In genomic region chr12:7019043-7019569, GRCh38 we compare ENCODE assay signal across 8 cellular contexts. TPM values are rescaled to one million over a fixed set of nuclear protein-coding genes. Genes with fewer than 3 reads are reported as not detected.
DNase-seq lines count a peak whose midpoint lies in the region; ATAC-seq and TF ChIP-seq lines count a peak whose summit lies in the region.

No MANE protein-coding gene starts in this region.

- no peak overlapping the region for H3K4me2 ChIP-seq in mesendoderm (ENCODE audit: low read length)

- no peak overlapping the region for H2BK5ac ChIP-seq in mesendoderm (ENCODE audit: low read length)

- H3K27me3 ChIP-seq in HUES6 (ENCODE audit: control insufficient read depth, insufficient read depth, low read length) (no peaks in the 10 kb centered on the region), mesendoderm (ENCODE audit: insufficient read depth, low read length, poor library complexity) (no peaks in the 10 kb centered on the region)

- H4K8ac ChIP-seq in mesendoderm (ENCODE audit: low read depth, low read length) = no peak overlapping the region

- H3K9ac ChIP-seq in HUES6 (ENCODE audit: low read length) = peak overlapping the region; percentile 77
- peak overlapping the region; percentile 42 for H3K9ac ChIP-seq in mesendoderm (ENCODE audit: low read length)

- H4K5ac ChIP-seq in mesendoderm (ENCODE audit: low read length) = no peak overlapping the region

- peaks cover 8% of the 10 kb centered on the region for H3K79me1 ChIP-seq in mesendoderm (ENCODE audit: low read length)

- H2AK5ac ChIP-seq in mesendoderm (ENCODE audit: low read length) = no peak overlapping the region

- no peak overlapping the region for H2BK120ac ChIP-seq in mesendoderm (ENCODE audit: low read depth, low read length)

- CTCF ChIA-PET in AG04449 (lab: Yijun Ruan, JAX) = interaction anchor here (0.6 to 5.6 kb wide), 11 partner anchors 14 to 148 kb away, joined by 3 to 27 read pairs (median 4); partner anchors contain the start of genes C1R and C1RL

- H3K27ac ChIP-seq in HUES6 (ENCODE audit: low read depth, low read length) (no peak overlapping the region), mesendoderm (ENCODE audit: low read depth, low read length) (no peak overlapping the region)

- H3K23ac ChIP-seq in mesendoderm (ENCODE audit: low read length) = no peak overlapping the region

- peaks cover 8% of the 10 kb centered on the region for H3K79me2 ChIP-seq in mesendoderm (ENCODE audit: control insufficient read depth, insufficient read depth, low read length)

- H3K9me3 ChIP-seq in HUES6 (ENCODE audit: control insufficient read depth, insufficient read depth, low read depth, low read length) = no peaks in the 10 kb centered on the region

- DNase-seq in AG04449 (ENCODE audit: low read depth, low spot score) (no peak), astrocyte of the cerebellum (ENCODE audit: low read depth) (no peak), mesendoderm (peak; percentile 16), iPS-NIHi11 (ENCODE audit: low spot score) (no peak), nucleus accumbens (lab: John Stamatoyannopoulos, UW) (no peak), SW 1271 (lab: John Stamatoyannopoulos, UW) (no peak)

- no peak overlapping the region for H2BK15ac ChIP-seq in mesendoderm (replicated peaks; ENCODE audit: low read depth)

- no CpG with 5 or more reads among the region's 6 CpGs for WGBS in mesendoderm (ENCODE audit: extremely low coverage, insufficient coverage, low lambda C conversion rate)

- no peak for ATAC-seq in HG02840 (IDR thresholded peaks at IDR 0.05; ENCODE audit: low FRiP score, unreplicated experiment)

- no peak overlapping the region for H3K4ac ChIP-seq in mesendoderm (ENCODE audit: low read depth, low read length)

- peaks cover 13% of the 10 kb centered on the region for H3K4me1 ChIP-seq in HUES6 (ENCODE audit: control insufficient read depth, insufficient read depth, low read length)
- H3K4me1 ChIP-seq in mesendoderm (ENCODE audit: control insufficient read depth, low read depth, low read length) = peaks cover 7% of the 10 kb centered on the region

- H3K36me3 ChIP-seq in HUES6 (ENCODE audit: control insufficient read depth, insufficient read depth, low read length) = no peaks in the 10 kb centered on the region
- no peaks in the 10 kb centered on the region for H3K36me3 ChIP-seq in mesendoderm (ENCODE audit: control insufficient read depth, insufficient read depth, low read length)

- H3K56ac ChIP-seq in mesendoderm (ENCODE audit: low read length) = peak overlapping the region; percentile 44

- H3K18ac ChIP-seq in mesendoderm (ENCODE audit: low read length) = no peak overlapping the region

- in situ Hi-C loops in astrocyte of the cerebellum (cut with HindIII; ENCODE audit: low sequenced_read_pairs) = no loop called here

- POLR2A ChIA-PET in AG04449 (lab: Yijun Ruan, JAX) = interaction anchor here (1.0 kb wide), 1 partner anchor 75 kb away, joined by 4 read pairs; the partner anchor contains the start of genes C12orf57 and RNU7-1

- TF ChIP-seq CTCF in AG04449 (IDR thresholded peaks at IDR 0.05; ENCODE audit: insufficient read depth, low read length, missing control alignments) (no peak), astrocyte of the cerebellum (IDR thresholded peaks at IDR 0.05; ENCODE audit: low read depth, low read length, missing control alignments) (no peak)

- H3K4me3 ChIP-seq in AG04449 (ENCODE audit: low read depth, low read length) (peak overlapping the region; percentile 89), HUES6 (ENCODE audit: low read depth, low read length) (peak overlapping the region; percentile 92), astrocyte of the cerebellum (ENCODE audit: low read depth, low read length) (peak overlapping the region; percentile 90), mesendoderm (ENCODE audit: low read length) (no peak overlapping the region)

RNA-seq across cellular contexts. Expression of gene LPCAT3, which starts 0.8 kb away (rescaled TPM):
- 42.9 TPM for polyA plus RNA-seq in mesendoderm (2013, experiment 1 of 2)
- polyA plus RNA-seq in mesendoderm (2013, experiment 2 of 2) = 41.1 TPM

RNA-seq across cellular contexts. Expression of gene C1S, which starts 41.4 kb away (rescaled TPM):
- 4.0 TPM for polyA plus RNA-seq in mesendoderm (2013, experiment 1 of 2)
- polyA plus RNA-seq in mesendoderm (2013, experiment 2 of 2) = 3.6 TPM

RNA-seq across cellular contexts. Expression of gene EMG1, which starts 48.4 kb away (rescaled TPM):
- 119 TPM for polyA plus RNA-seq in mesendoderm (2013, experiment 1 of 2)
- polyA plus RNA-seq in mesendoderm (2013, experiment 2 of 2) = 115 TPM

RNA-seq across cellular contexts. Expression of gene PHB2, which starts 48.6 kb away (rescaled TPM):
- 473 TPM for polyA plus RNA-seq in mesendoderm (2013, experiment 1 of 2)
- 476 TPM for polyA plus RNA-seq in mesendoderm (2013, experiment 2 of 2)
